7 cellular contexts compared by ENCODE assay signal in genomic region chr2:43461461-43462073, GRCh38.
DNase-seq lines count a peak whose midpoint lies in the region; ATAC-seq and TF ChIP-seq lines count a peak whose summit lies in the region.

No MANE protein-coding gene starts in this region.

- intact Hi-C loops in stomach (cut with DNase I; ENCODE audit: low total_unique reads), result no loop called here
- intact Hi-C loops in posterior vena cava (cut with DNase I), result loop anchor here (5.0 to 10.0 kb wide), 3 partner anchors 47 to 197 kb away; no protein-coding TSS in a partner anchor

- TF ChIP-seq CTCF in stomach (IDR thresholded peaks at IDR 0.05), result no peak

- no peaks in the 10 kb centered on the region for H3K36me3 ChIP-seq in stomach

- no peak for TF ChIP-seq POLR2A in stomach (IDR thresholded peaks at IDR 0.05)

- ATAC-seq in GM19351 (IDR thresholded peaks at IDR 0.05; ENCODE audit: unreplicated experiment), result peak; percentile 95
- peak; percentile 90 for ATAC-seq in HG03045 (IDR thresholded peaks at IDR 0.05; ENCODE audit: unreplicated experiment)

- H3K27me3 ChIP-seq in stomach, result no peaks in the 10 kb centered on the region

- 61 to 79% (median 73%) methylated on average over 3 of the region's 3 CpGs for WGBS in stomach, 5 donors

- H3K9me3 ChIP-seq in stomach, result no peaks in the 10 kb centered on the region

- peak; percentile 22 for DNase-seq in SK-MEL-5 (ENCODE audit: low read depth, low spot score)
- no peak for DNase-seq in stomach
- DNase-seq in posterior vena cava (ENCODE audit: low spot score), result no peak
- DNase-seq in NCI-H2029 (lab: John Stamatoyannopoulos, UW), result no peak
- no peak for DNase-seq in DMS53 (lab: John Stamatoyannopoulos, UW)

- H3K4me1 ChIP-seq in stomach, result peaks cover 41 to 90% (median 65%) of the 10 kb centered on the region in 4 donors

- no peak overlapping the region for H3K4me3 ChIP-seq in stomach

- peak overlapping the region in 3 of 5 donors; percentile 59 to 69 (median 63) for H3K27ac ChIP-seq in stomach

- no peak for TF ChIP-seq EP300 in stomach (IDR thresholded peaks at IDR 0.05)

- in situ Hi-C loops in SK-MEL-5 (cut with HindIII; ENCODE audit: low pct_unique_long_range_greater_than_20kb, low sequenced_read_pairs), result no loop called here
